In the genomic region with DNA sequence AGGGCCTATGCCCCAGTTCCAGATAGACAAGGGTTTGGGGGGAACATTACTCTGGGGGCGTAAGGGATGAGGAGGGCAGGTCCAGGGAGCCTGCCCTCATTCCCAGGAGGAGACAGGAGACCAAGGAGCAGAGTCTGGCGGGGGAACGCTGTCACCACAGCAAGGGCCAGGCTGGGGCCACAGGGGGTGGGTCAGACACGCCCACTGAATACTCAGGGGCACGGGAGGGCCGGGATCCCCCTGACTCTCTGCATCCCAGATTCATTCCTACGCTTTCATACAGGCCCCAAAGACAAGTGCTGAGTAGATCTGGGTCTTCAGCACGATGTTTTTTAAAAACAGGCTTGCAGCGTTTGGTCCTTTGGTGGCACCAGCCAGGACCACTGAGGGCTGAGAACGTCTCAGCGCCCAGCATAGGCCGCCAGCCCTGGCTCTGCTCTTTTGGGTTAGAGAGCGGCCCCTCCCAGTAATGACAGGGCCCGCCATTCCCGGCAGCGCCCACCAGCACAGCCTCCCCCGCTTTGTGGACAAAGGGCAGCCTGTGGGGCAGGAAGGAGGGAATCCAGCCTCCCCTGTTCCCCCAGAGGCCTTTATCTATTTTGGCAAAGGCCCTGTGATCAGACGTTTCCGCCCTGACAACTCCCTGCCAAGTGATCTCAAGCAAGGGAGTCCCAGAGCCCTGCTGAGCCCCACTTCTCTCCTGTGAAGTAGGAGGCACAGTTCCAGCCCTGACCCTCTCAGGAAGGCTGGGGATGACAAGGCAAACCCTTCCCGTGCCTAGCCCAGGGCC, we compare ENCODE assay signal across 1 cellular context.
TF ChIP-seq lines count a peak whose summit lies in the region.

No MANE protein-coding gene starts in this region.

TF ChIP-seq in liver, 16 proteins besides CTCF, POLR2A, EP300 and RAD21 (continued from another document):
- TF ChIP-seq, protein P1, sequence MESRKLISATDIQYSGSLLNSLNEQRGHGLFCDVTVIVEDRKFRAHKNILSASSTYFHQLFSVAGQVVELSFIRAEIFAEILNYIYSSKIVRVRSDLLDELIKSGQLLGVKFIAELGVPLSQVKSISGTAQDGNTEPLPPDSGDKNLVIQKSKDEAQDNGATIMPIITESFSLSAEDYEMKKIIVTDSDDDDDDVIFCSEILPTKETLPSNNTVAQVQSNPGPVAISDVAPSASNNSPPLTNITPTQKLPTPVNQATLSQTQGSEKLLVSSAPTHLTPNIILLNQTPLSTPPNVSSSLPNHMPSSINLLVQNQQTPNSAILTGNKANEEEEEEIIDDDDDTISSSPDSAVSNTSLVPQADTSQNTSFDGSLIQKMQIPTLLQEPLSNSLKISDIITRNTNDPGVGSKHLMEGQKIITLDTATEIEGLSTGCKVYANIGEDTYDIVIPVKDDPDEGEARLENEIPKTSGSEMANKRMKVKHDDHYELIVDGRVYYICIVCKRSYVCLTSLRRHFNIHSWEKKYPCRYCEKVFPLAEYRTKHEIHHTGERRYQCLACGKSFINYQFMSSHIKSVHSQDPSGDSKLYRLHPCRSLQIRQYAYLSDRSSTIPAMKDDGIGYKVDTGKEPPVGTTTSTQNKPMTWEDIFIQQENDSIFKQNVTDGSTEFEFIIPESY (IDR thresholded peaks at IDR 0.05) = peak; percentile 49
- peak; percentile 42 for TF ChIP-seq FOXA1 (IDR thresholded peaks at IDR 0.05)
- TF ChIP-seq FOXA2 (IDR thresholded peaks at IDR 0.05) = peak; percentile 59
- TF ChIP-seq GABPA (IDR thresholded peaks at IDR 0.05 in 1 of 2, conservative IDR thresholded peaks at IDR 0.05 in 1 of 2) = peak in 1 of 2 donors; percentile 62
- TF ChIP-seq, protein P2, sequence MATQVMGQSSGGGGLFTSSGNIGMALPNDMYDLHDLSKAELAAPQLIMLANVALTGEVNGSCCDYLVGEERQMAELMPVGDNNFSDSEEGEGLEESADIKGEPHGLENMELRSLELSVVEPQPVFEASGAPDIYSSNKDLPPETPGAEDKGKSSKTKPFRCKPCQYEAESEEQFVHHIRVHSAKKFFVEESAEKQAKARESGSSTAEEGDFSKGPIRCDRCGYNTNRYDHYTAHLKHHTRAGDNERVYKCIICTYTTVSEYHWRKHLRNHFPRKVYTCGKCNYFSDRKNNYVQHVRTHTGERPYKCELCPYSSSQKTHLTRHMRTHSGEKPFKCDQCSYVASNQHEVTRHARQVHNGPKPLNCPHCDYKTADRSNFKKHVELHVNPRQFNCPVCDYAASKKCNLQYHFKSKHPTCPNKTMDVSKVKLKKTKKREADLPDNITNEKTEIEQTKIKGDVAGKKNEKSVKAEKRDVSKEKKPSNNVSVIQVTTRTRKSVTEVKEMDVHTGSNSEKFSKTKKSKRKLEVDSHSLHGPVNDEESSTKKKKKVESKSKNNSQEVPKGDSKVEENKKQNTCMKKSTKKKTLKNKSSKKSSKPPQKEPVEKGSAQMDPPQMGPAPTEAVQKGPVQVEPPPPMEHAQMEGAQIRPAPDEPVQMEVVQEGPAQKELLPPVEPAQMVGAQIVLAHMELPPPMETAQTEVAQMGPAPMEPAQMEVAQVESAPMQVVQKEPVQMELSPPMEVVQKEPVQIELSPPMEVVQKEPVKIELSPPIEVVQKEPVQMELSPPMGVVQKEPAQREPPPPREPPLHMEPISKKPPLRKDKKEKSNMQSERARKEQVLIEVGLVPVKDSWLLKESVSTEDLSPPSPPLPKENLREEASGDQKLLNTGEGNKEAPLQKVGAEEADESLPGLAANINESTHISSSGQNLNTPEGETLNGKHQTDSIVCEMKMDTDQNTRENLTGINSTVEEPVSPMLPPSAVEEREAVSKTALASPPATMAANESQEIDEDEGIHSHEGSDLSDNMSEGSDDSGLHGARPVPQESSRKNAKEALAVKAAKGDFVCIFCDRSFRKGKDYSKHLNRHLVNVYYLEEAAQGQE (IDR thresholded peaks at IDR 0.05) = peak; percentile 44
- peak; percentile 90 for TF ChIP-seq YY1 (IDR thresholded peaks at IDR 0.05)
- TF ChIP-seq, protein P3, sequence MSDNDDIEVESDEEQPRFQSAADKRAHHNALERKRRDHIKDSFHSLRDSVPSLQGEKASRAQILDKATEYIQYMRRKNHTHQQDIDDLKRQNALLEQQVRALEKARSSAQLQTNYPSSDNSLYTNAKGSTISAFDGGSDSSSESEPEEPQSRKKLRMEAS (IDR thresholded peaks at IDR 0.05) = peak; percentile 97
- TF ChIP-seq HNF4G (IDR thresholded peaks at IDR 0.05) = no peak
- TF ChIP-seq JUND (IDR thresholded peaks at IDR 0.05) = peak in 1 of 2 donors; percentile 57
- TF ChIP-seq SP1 (IDR thresholded peaks at IDR 0.05) = peak; percentile 62
